ENCODE assay signal across 24 cellular contexts in the genomic region with DNA sequence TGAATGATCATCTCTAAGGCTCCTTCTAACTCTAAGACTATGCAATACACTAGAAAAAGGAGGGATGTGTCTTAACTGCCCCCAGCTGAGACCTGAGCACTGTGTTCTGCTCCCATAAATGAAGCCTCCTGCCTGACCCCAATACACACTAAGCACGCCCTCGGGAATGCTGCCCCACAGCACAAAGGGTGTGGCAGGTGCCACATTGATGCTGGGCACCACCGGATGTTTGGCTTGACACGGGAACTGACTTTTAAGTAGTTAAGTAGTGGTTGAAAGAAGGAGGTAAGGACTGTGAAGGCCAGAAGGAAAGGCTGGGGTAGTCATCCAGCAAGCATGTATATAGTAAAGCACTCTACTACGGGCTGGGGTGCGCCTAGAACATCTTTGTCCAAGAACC. TPM values are rescaled to one million over a fixed set of nuclear protein-coding genes. Genes with fewer than 3 reads are reported as not detected.
DNase-seq lines count a peak whose midpoint lies in the region; ATAC-seq and TF ChIP-seq lines count a peak whose summit lies in the region.
"Had no signal": no experiment of that assay in that cellular context is flagged by ENCODE, and none has a peak within 500 bp of the region (broad histone marks: within the 10 kb centered on the region; RNA-seq: fewer than 3 reads in every experiment).

No MANE protein-coding gene starts in this region.

- H3K9ac ChIP-seq in Karpas-422 (ENCODE audit: low read length), result no peak overlapping the region
- H3K9ac ChIP-seq: BLaER1, SK-N-SH had no signal

- H3K9me3 ChIP-seq in left ventricle myocardium inferior (replicated peaks) (no peaks in the 10 kb centered on the region), Karpas-422 (ENCODE audit: low read length) (no peaks in the 10 kb centered on the region)
- H3K9me3 ChIP-seq: A549, BLaER1, Caco-2, MG63, SK-N-SH had no signal

- TF ChIP-seq CTCF in left ventricle myocardium inferior (IDR thresholded peaks at IDR 0.05; ENCODE audit: borderline replicate concordance), result no peak

- H3K9me2 ChIP-seq in Karpas-422 (replicated peaks; ENCODE audit: insufficient read depth, low read length), result no peaks in the 10 kb centered on the region
- H3K9me2 ChIP-seq: SK-N-SH had no signal

- ATAC-seq in HG03175 (IDR thresholded peaks at IDR 0.05; ENCODE audit: unreplicated experiment), result no peak
- ATAC-seq: A549 had no signal

- H4K20me1 ChIP-seq in Karpas-422 (ENCODE audit: insufficient read depth, low read depth, low read length), result no peaks in the 10 kb centered on the region
- H4K20me1 ChIP-seq: BLaER1 had no signal

- H3K4me3 ChIP-seq in left ventricle myocardium inferior, result no peak overlapping the region
- H3K4me3 ChIP-seq in Karpas-422 (ENCODE audit: low read length), result no peak overlapping the region
- H3K4me3 ChIP-seq: A549, BLaER1, MG63 had no signal

- intact Hi-C loops in left ventricle myocardium inferior (cut with micrococcal nuclease), result no loop called here
- intact Hi-C loops in cardiac septum (cut with DNase I), result no loop called here

- H3K27me3 ChIP-seq in left ventricle myocardium inferior (ENCODE audit: low read depth) (peaks cover 66% of the 10 kb centered on the region), Karpas-422 (ENCODE audit: low read length) (no peaks in the 10 kb centered on the region)
- H3K27me3 ChIP-seq: BLaER1 had no signal

- H3K4me1 ChIP-seq in left ventricle myocardium inferior, result no peaks in the 10 kb centered on the region
- no peaks in the 10 kb centered on the region for H3K4me1 ChIP-seq in Karpas-422 (ENCODE audit: low read length)
- H3K4me1 ChIP-seq: A549 had no signal

- H3K36me3 ChIP-seq in left ventricle myocardium inferior (no peaks in the 10 kb centered on the region), Karpas-422 (ENCODE audit: insufficient read depth, low read length) (no peaks in the 10 kb centered on the region)
- H3K36me3 ChIP-seq: BLaER1, MG63 had no signal

- no peaks in the 10 kb centered on the region for H3K79me2 ChIP-seq in Karpas-422 (ENCODE audit: low read length)

- DNase-seq in left ventricle myocardium inferior, result no peak
- DNase-seq in cardiac septum (ENCODE audit: low spot score), result no peak
- peak; percentile 43 for DNase-seq in NCI-H510A (lab: John Stamatoyannopoulos, UW)
- no peak for DNase-seq in epithelial cell of prostate (ENCODE audit: low read depth, low spot score)
- no peak for DNase-seq in Karpas-422
- no peak for DNase-seq in cerebellar cortex (ENCODE audit: low spot score)
- DNase-seq: Caco-2; DMS153; GF-D8; H7; MG63; NCI-H1092; NCI-H1436 treated with DMSO at 0.1 percent for 48 hours; NCI-H2029; NCI-H2171 treated with DMSO at 0.1 percent for 48 hours; NCI-H446 treated with DMSO at 0.1 percent for 48 hours; NCI-H748 treated with DMSO at 0.1 percent for 48 hours; NK-92 treated with Interleukin-12 subunit alpha and Interleukin-12 subunit beta, amount 100 ng/mL, for 24 hours; OCI-M1; SHP77 treated with DMSO at 0.1 percent for 48 hours; SK-N-SH had no signal

- H3K4me2 ChIP-seq in Karpas-422 (ENCODE audit: low read depth, low read length, poor library complexity, severe bottlenecking), result no peak overlapping the region
- H3K4me2 ChIP-seq: A549, BLaER1, SK-N-SH had no signal

- peak overlapping the region; percentile 23 for H3K27ac ChIP-seq in left ventricle myocardium inferior (replicated peaks)
- H3K27ac ChIP-seq in epithelial cell of prostate, result peak overlapping the region; percentile 32
- H3K27ac ChIP-seq in Karpas-422 (ENCODE audit: low read length), result no peak overlapping the region
- H3K27ac ChIP-seq: A549, BLaER1 had no signal

- H2AFZ ChIP-seq in Karpas-422 (ENCODE audit: low read length), result no peak overlapping the region

RNA-seq across cellular contexts. Expression of a gene that starts 4.0 kb away (rescaled TPM):
- total RNA-seq in left ventricle myocardium inferior, result 0.66 TPM
- 0.48 TPM for total RNA-seq in cardiac septum
- total RNA-seq in Karpas-422 (2014; rRNA removed; shearing (Covaris generic); ENCODE audit: low replicate concordance), result not detected in 2 replicates
- total RNA-seq: Caco-2, H7 had no signal

RNA-seq across cellular contexts. Expression of a gene that starts 13.8 kb away (rescaled TPM):
- 86.7 TPM for total RNA-seq in left ventricle myocardium inferior
- total RNA-seq in cardiac septum, result 85.2 TPM
- total RNA-seq in Karpas-422 (2014; rRNA removed; shearing (Covaris generic); ENCODE audit: low replicate concordance), result 87.1 and 126 TPM in 2 replicates

RNA-seq across cellular contexts. Expression of a gene that starts 39.2 kb away (rescaled TPM):
- total RNA-seq in left ventricle myocardium inferior (not detected), cardiac septum (not detected)
- total RNA-seq in Karpas-422 (2014; rRNA removed; shearing (Covaris generic); ENCODE audit: low replicate concordance), result 0.86 TPM in 1 of 2 replicates, not detected in the other
- total RNA-seq: Caco-2, H7 had no signal

RNA-seq across cellular contexts. Expression of a gene that starts 39.4 kb away (rescaled TPM):
- total RNA-seq in left ventricle myocardium inferior (44.7 TPM), cardiac septum (104 TPM)
- total RNA-seq in Karpas-422 (2014; rRNA removed; shearing (Covaris generic); ENCODE audit: low replicate concordance), result 41.4 and 46.8 TPM in 2 replicates

RNA-seq across cellular contexts. Expression of a gene that starts 48.3 kb away (rescaled TPM):
- 2.8 TPM for total RNA-seq in left ventricle myocardium inferior
- total RNA-seq in cardiac septum, result 7.8 TPM
- total RNA-seq in Karpas-422 (2014; rRNA removed; shearing (Covaris generic); ENCODE audit: low replicate concordance), result 14.8 and 21.3 TPM in 2 replicates
